ENCODE assay signal across 21 cellular contexts in the genomic region with DNA sequence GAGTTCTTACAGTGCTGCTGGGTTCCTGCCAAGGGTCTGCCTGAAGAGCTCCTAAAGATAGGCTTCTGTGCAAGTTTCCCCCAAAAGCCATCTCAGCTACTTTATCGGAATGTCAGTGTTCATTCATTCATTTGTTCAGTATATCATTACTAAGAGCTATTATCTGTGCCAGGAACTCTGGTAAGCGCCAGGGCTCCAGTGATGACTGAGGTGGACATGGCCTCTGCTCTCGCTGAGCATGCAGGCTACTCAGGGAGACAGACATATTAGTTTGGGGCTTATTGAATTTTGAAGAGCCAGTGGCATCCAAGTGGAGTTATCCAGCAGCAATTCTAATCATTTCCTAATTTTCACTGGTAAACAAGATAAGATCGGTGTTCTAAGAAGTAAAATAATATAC.
"Had no signal": no experiment of that assay in that cellular context is flagged by ENCODE, and none has a peak within 500 bp of the region (broad histone marks: within the 10 kb centered on the region; RNA-seq: fewer than 3 reads in every experiment).

No MANE protein-coding gene starts in this region.

- H3K4me3 ChIP-seq: SJSA1, SK-N-MC had no signal

- H3K27me3 ChIP-seq: SJSA1 had no signal

- H3K9me3 ChIP-seq: SJSA1 had no signal

- ATAC-seq: HepG2, Panc1 had no signal

- DNase-seq: IMR-90; Karpas-422; KG1; MM.1S; NCI-H1092 treated with DMSO at 0.1 percent for 48 hours; NCI-H1436; NCI-H187; NCI-H2029; NCI-H2081 treated with DMSO at 0.1 percent for 48 hours; NCI-H345; NCI-H446 treated with DMSO at 0.1 percent for 48 hours; NCI-H510A treated with DMSO at 0.1 percent for 48 hours; NCI-H526; NK-92 treated with Interleukin-12 subunit alpha and Interleukin-12 subunit beta, amount 100 ng/mL, for 24 hours; SIG-M5; T-helper 1 cell had no signal

- H3K36me3 ChIP-seq: SJSA1 had no signal

- H3K27ac ChIP-seq: RWPE1, SJSA1, SK-N-MC had no signal
